In genomic region chr1:1982379-1983232, GRCh38 we compare ENCODE assay signal across 28 cellular contexts. TPM values are rescaled to one million over a fixed set of nuclear protein-coding genes. Genes with fewer than 3 reads are reported as not detected.
DNase-seq lines count a peak whose midpoint lies in the region; ATAC-seq, FAIRE-seq and TF ChIP-seq lines count a peak whose summit lies in the region.
"Had no signal": no experiment of that assay in that cellular context is flagged by ENCODE, and none has a peak within 500 bp of the region (broad histone marks: within the 10 kb centered on the region; RNA-seq: fewer than 3 reads in every experiment).

No MANE protein-coding gene starts in this region.

- H3K9ac ChIP-seq in K562 (ENCODE audit: insufficient read depth in 1 of 2, low read depth in 2 of 2, low read length in 2 of 2): no peak overlapping the region
- H3K9ac ChIP-seq in neural progenitor cell: no peak overlapping the region
- H3K9ac ChIP-seq in mesendoderm (ENCODE audit: low read length): no peak overlapping the region

- DNase-seq in right cardiac atrium (peak in 2 of 3 donors; percentile 9 to 12), heart left ventricle (no peak), K562 (ENCODE audit: extremely low read depth in 1 of 4, low spot score in 3 of 4) (no peak), neural progenitor cell (ENCODE audit: low spot score) (no peak), NCI-H1092 treated with DMSO at 0.1 percent for 48 hours (lab: John Stamatoyannopoulos, UW) (no peak), mesendoderm (no peak), omental fat pad (ENCODE audit: low spot score) (no peak)
- DNase-seq in stimulated activated CD4-positive, alpha-beta T cell treated with anti-CD3 and anti-CD28 coated beads, Interleukin-2, amount 100 ng/mL, for 48 hours: no peak
- DNase-seq: CD4-positive, alpha-beta memory T cell; COR-L47; DMS79; EL; GF-D8; KG1; MG63; NCI-H1417; NCI-H1694; NCI-H2081; NCI-H2171 treated with DMSO at 0.1 percent for 48 hours; NCI-H524; NCI-H774; PC-3; T-helper 1 cell had no signal

- H2AK5ac ChIP-seq in mesendoderm (ENCODE audit: low read length): no peak overlapping the region

- TF ChIP-seq EP300 in K562 (IDR thresholded peaks at IDR 0.05; ENCODE audit: low read length): no peak

- H4K20me1 ChIP-seq in K562 (replicated peaks; ENCODE audit: control insufficient read depth, insufficient read depth, low read length) (no peaks in the 10 kb centered on the region), neural progenitor cell (ENCODE audit: low read depth) (no peaks in the 10 kb centered on the region)

- ATAC-seq in right cardiac atrium (no peak), heart left ventricle (no peak), K562 (peak; percentile 12; the same call in 2 of the 3 replicates), omental fat pad (ENCODE audit: low FRiP score) (no peak)
- ATAC-seq: PC-3 had no signal

- H3K36me3 ChIP-seq in heart left ventricle: no peaks in the 10 kb centered on the region
- H3K36me3 ChIP-seq in K562 (ENCODE audit: control insufficient read depth, insufficient read depth, low read length): no peaks in the 10 kb centered on the region
- H3K36me3 ChIP-seq in neural progenitor cell: no peaks in the 10 kb centered on the region
- no peaks in the 10 kb centered on the region for H3K36me3 ChIP-seq in mesendoderm (ENCODE audit: control insufficient read depth, insufficient read depth, low read length)
- H3K36me3 ChIP-seq: MG63, SJSA1 had no signal

- peak overlapping the region; percentile 17 for H3K27ac Mint-ChIP-seq in neural progenitor cell
- H3K27ac Mint-ChIP-seq: CD4-positive, alpha-beta memory T cell had no signal

- TF ChIP-seq POLR2A in heart left ventricle (IDR thresholded peaks at IDR 0.05): no peak
- TF ChIP-seq POLR2A in K562 (conservative IDR thresholded peaks at IDR 0.05): no peak

- H3K4me1 ChIP-seq in right cardiac atrium (ENCODE audit: control insufficient read depth, insufficient read depth, low read length): no peaks in the 10 kb centered on the region
- no peaks in the 10 kb centered on the region for H3K4me1 ChIP-seq in heart left ventricle
- H3K4me1 ChIP-seq in K562 (replicated peaks in 1 of 2; ENCODE audit: control insufficient read depth in 2 of 2, insufficient read depth in 2 of 2, low read length in 2 of 2): peaks cover 0 to 48% of the 10 kb centered on the region in 2 experiments; a peak in 2 of 5 replicates
- H3K4me1 ChIP-seq in neural progenitor cell: no peaks in the 10 kb centered on the region
- H3K4me1 ChIP-seq in mesendoderm (ENCODE audit: control insufficient read depth, low read depth, low read length): no peaks in the 10 kb centered on the region
- H3K4me1 ChIP-seq: SJSA1 had no signal

- intact Hi-C loops in right cardiac atrium (cut with DNase I) (no loop called here), heart left ventricle (cut with DNase I) (no loop called here), K562 (cut with micrococcal nuclease) (no loop called here)

- H2BK120ac ChIP-seq in mesendoderm (ENCODE audit: low read depth, low read length): no peak overlapping the region

- H2AFZ ChIP-seq in K562 (ENCODE audit: low read depth, low read length) (peak overlapping the region; percentile 84; the same call in 1 of the 2 replicates), neural progenitor cell (replicated peaks) (no peak overlapping the region)

- FAIRE-seq in K562 (lab: Jason Lieb, UNC): no peak
- FAIRE-seq: A204.1, GM12891, H54 had no signal

- no peaks in the 10 kb centered on the region for H3K27me3 ChIP-seq in right cardiac atrium (ENCODE audit: control insufficient read depth, insufficient read depth)
- H3K27me3 ChIP-seq in heart left ventricle: peaks cover 0 to 11% (median 2%) of the 10 kb centered on the region in 9 donors
- peaks cover 27 to 50% of the 10 kb centered on the region in 2 experiments; a peak in 4 of 5 replicates for H3K27me3 ChIP-seq in K562 (ENCODE audit: control insufficient read depth in 2 of 2, insufficient read depth in 2 of 2, low read length in 2 of 2)
- H3K27me3 ChIP-seq in neural progenitor cell: no peaks in the 10 kb centered on the region
- H3K27me3 ChIP-seq in mesendoderm (ENCODE audit: insufficient read depth, low read length, poor library complexity): no peaks in the 10 kb centered on the region
- H3K27me3 ChIP-seq: MG63 had no signal

- no peak for TF ChIP-seq RAD21 in K562 (CRISPR knock-in tag; conservative IDR thresholded peaks at IDR 0.05 in 1 of 2, IDR thresholded peaks at IDR 0.05 in 1 of 2)

- in situ Hi-C loops in K562 (cut with MboI): no loop called here

- H3F3A ChIP-seq in neural progenitor cell (ENCODE audit: low read depth): peaks cover 4% of the 10 kb centered on the region

- H3K4me3 Mint-ChIP-seq in neural progenitor cell: peak overlapping the region; percentile 41
- H3K4me3 Mint-ChIP-seq: CD4-positive, alpha-beta memory T cell had no signal

- no peaks in the 10 kb centered on the region for H3K79me2 ChIP-seq in K562 (ENCODE audit: control insufficient read depth, insufficient read depth, low read length)
- no peaks in the 10 kb centered on the region for H3K79me2 ChIP-seq in neural progenitor cell (ENCODE audit: low read depth)
- H3K79me2 ChIP-seq in mesendoderm (ENCODE audit: control insufficient read depth, insufficient read depth, low read length): no peaks in the 10 kb centered on the region

- CTCF ChIA-PET in K562 (lab: Yijun Ruan, JAX; ENCODE audit: low intra/inter-chr PET ratio): no interaction called here

- H3K56ac ChIP-seq in mesendoderm (ENCODE audit: low read length): no peak overlapping the region

- no peak overlapping the region for H4K5ac ChIP-seq in mesendoderm (ENCODE audit: low read length)

- peaks cover 12% of the 10 kb centered on the region for H3K9me3 Mint-ChIP-seq in neural progenitor cell

- BruUV-seq in K562 (replicated peaks; lab: Mats Ljungman, UMichigan): no TSS peak

- H3K4me2 ChIP-seq in K562 (ENCODE audit: insufficient read depth, low read length): 0 out of 2 replicates have a peak overlapping the region, but pooled peaks have one; percentile 46
- no peak overlapping the region for H3K4me2 ChIP-seq in neural progenitor cell
- no peak overlapping the region for H3K4me2 ChIP-seq in mesendoderm (ENCODE audit: low read length)

- H3K4me3 ChIP-seq in right cardiac atrium (ENCODE audit: low read length): no peak overlapping the region
- H3K4me3 ChIP-seq in heart left ventricle: no peak overlapping the region
- no peak overlapping the region for H3K4me3 ChIP-seq in K562
- no peak overlapping the region for H3K4me3 ChIP-seq in neural progenitor cell
- H3K4me3 ChIP-seq in mesendoderm (ENCODE audit: low read length): no peak overlapping the region
- H3K4me3 ChIP-seq: MG63, SJSA1 had no signal

- WGBS in right cardiac atrium: 88% methylated on average over 36 of the region's 36 CpGs
- 87 to 93% (median 89%) methylated on average over 32 to 36 of the region's 36 CpGs for WGBS in heart left ventricle, 4 donors
- 27% methylated on average over 35 of the region's 36 CpGs for WGBS in K562 (ENCODE audit: insufficient coverage, low coverage, missing lambda C conversion rate)
- WGBS in mesendoderm (ENCODE audit: extremely low coverage, insufficient coverage, low lambda C conversion rate): no CpG with 5 or more reads among the region's 36 CpGs

- no peaks in the 10 kb centered on the region for H3K9me3 ChIP-seq in right cardiac atrium (ENCODE audit: control insufficient read depth, low read length)
- no peaks in the 10 kb centered on the region for H3K9me3 ChIP-seq in heart left ventricle
- no peaks in the 10 kb centered on the region; the same call in 1 of the 2 replicates for H3K9me3 ChIP-seq in K562 (replicated peaks; ENCODE audit: control insufficient read depth, insufficient read depth, low read depth, low read length)
- H3K9me3 ChIP-seq in neural progenitor cell (ENCODE audit: low read depth): no peaks in the 10 kb centered on the region
- H3K9me3 ChIP-seq: MG63 had no signal

- no peak overlapping the region for H2BK15ac ChIP-seq in mesendoderm (replicated peaks; ENCODE audit: low read depth)

- no peak overlapping the region for H2BK5ac ChIP-seq in mesendoderm (ENCODE audit: low read length)

- TF ChIP-seq CTCF in heart left ventricle (IDR thresholded peaks at IDR 0.05) (no peak), K562 (IDR thresholded peaks at IDR 0.05 in 2 of 3, conservative IDR thresholded peaks at IDR 0.05 in 1 of 3; ENCODE audit: insufficient read depth in 2 of 3, low read depth in 1 of 3, low read length in 3 of 3) (no peak), neural progenitor cell (IDR thresholded peaks at IDR 0.05) (no peak), omental fat pad (IDR thresholded peaks at IDR 0.05) (no peak)

- H3K4me1 Mint-ChIP-seq in neural progenitor cell: peaks cover 14% of the 10 kb centered on the region
- H3K4me1 Mint-ChIP-seq: CD4-positive, alpha-beta memory T cell had no signal

- no peak overlapping the region for H3K27ac ChIP-seq in right cardiac atrium (ENCODE audit: low read length)
- no peak overlapping the region for H3K27ac ChIP-seq in heart left ventricle
- H3K27ac ChIP-seq in K562 (ENCODE audit: extremely low read depth, low read depth, low read length): no peak overlapping the region
- H3K27ac ChIP-seq in neural progenitor cell: no peak overlapping the region
- no peak overlapping the region for H3K27ac ChIP-seq in mesendoderm (ENCODE audit: low read depth, low read length)
- H3K27ac ChIP-seq: SJSA1 had no signal

- POLR2A ChIA-PET in K562 (lab: Yijun Ruan, JAX): interaction anchor here (0.6 kb wide), 1 partner anchor 327 kb away, joined by 3 read pairs; no protein-coding TSS in a partner anchor

- no peak overlapping the region for H3K18ac ChIP-seq in mesendoderm (ENCODE audit: low read length)

- no peaks in the 10 kb centered on the region for H3K79me1 ChIP-seq in mesendoderm (ENCODE audit: low read length)

- H3K9me1 ChIP-seq in K562 (ENCODE audit: control insufficient read depth, insufficient read depth, low read length): no peaks in the 10 kb centered on the region

- peaks cover 13% of the 10 kb centered on the region for H3K27me3 Mint-ChIP-seq in neural progenitor cell (ENCODE audit: insufficient read depth, low read depth)

- H4K8ac ChIP-seq in mesendoderm (ENCODE audit: low read depth, low read length): no peak overlapping the region

- no peak overlapping the region for H3K4ac ChIP-seq in mesendoderm (ENCODE audit: low read depth, low read length)

- H3K36me3 Mint-ChIP-seq in neural progenitor cell: peaks cover 9% of the 10 kb centered on the region
- H3K36me3 Mint-ChIP-seq: CD4-positive, alpha-beta memory T cell had no signal

- H3K23ac ChIP-seq in mesendoderm (ENCODE audit: low read length): no peak overlapping the region

RNA-seq across cellular contexts. Expression of gene CFAP74, which starts 21.0 kb away (rescaled TPM):
- total RNA-seq in right cardiac atrium (not detected), heart left ventricle (under 1 TPM in 2 of 9 donors, not detected in 7; 0.07 to 0.33 TPM), K562 (2014; rRNA removed) (0.04 and 0.05 TPM in 2 replicates), K562 (2014; rRNA removed; fragmentation: Illumina TruSeq; extraction: Trizol) (0.15 and 0.41 TPM in 2 replicates), K562 (2015; rRNA removed; fragmentation: Illumina TruSeq; extraction: Trizol) (0.08 TPM in 1 of 2 replicates, not detected in the other), K562 (2021) (not detected in 2 replicates), neural progenitor cell (ENCODE audit: low replicate concordance) (0.19 TPM in 1 of 2 replicates, not detected in the other), omental fat pad (under 1 TPM in 1 of 4 donors, not detected in 3; 0.24 TPM)
- polyA plus RNA-seq in right cardiac atrium (0.11 TPM), heart left ventricle (under 1 TPM in 1 of 2 donors, not detected in 1; 0.03 TPM), K562 (2011; rRNA removed) (not detected in 2 replicates), K562 (2014; fragmentation: Illumina TruSeq; extraction: Trizol) (not detected in 2 replicates), K562 (2014; fragmentation: Nextera tagmentation; extraction: Ambion mirVana) (not detected), K562 (2014; rRNA removed) (0.03 and 0.04 TPM in 2 replicates)
- not detected in 2 replicates for total RNA-seq in K562 (2011; cell fraction: chromatin; rRNA removed; ENCODE audit: low replicate concordance)
- not detected in 2 replicates for total RNA-seq in K562 (2011; cell fraction: nucleolus; rRNA removed)
- total RNA-seq in K562 (2011; cell fraction: nucleoplasm; rRNA removed): not detected in 2 replicates
- not detected in 2 replicates for polyA plus RNA-seq in K562 (2011; cell fraction: cytosol; rRNA removed)
- polyA plus RNA-seq in K562 (2011; cell fraction: nucleus; rRNA removed): not detected in 2 replicates
- 0.05 and 2.2 TPM in 2 replicates for polyA plus RNA-seq in K562 (2012)
- not detected in 2 replicates for polyA minus RNA-seq in K562 (2011; rRNA and poly(A)+ RNA removed)
- polyA minus RNA-seq in K562 (2011; cell fraction: cytosol; rRNA and poly(A)+ RNA removed): not detected in 2 replicates
- polyA minus RNA-seq in K562 (2011; cell fraction: nucleus; rRNA and poly(A)+ RNA removed): not detected in 2 replicates
- polyA plus RNA-seq in mesendoderm (2013, experiment 1 of 2): 0.03 TPM
- 0.06 TPM for polyA plus RNA-seq in mesendoderm (2013, experiment 2 of 2)
- total RNA-seq: CD4-positive, alpha-beta memory T cell; PC-3; SJSA1 had no signal
- polyA plus RNA-seq: AG04450; CD4-positive, alpha-beta memory T cell had no signal

RNA-seq across cellular contexts. Expression of gene GABRD, which starts 36.5 kb away (rescaled TPM):
- under 1 TPM in 3 of 4 donors, not detected in 1; 0.26 to 0.85 (median 0.45) TPM for total RNA-seq in right cardiac atrium
- polyA plus RNA-seq in right cardiac atrium: 0.48 TPM
- total RNA-seq in heart left ventricle: 1 to 10 TPM in 2 of 9 donors, under 1 TPM in 5, not detected in 2; 0.21 to 1.1 (median 0.61) TPM
- polyA plus RNA-seq in heart left ventricle: under 1 TPM; 0.65 to 0.67 TPM
- not detected in 2 replicates for total RNA-seq in K562 (2011; cell fraction: chromatin; rRNA removed; ENCODE audit: low replicate concordance)
- not detected in 2 replicates for total RNA-seq in K562 (2011; cell fraction: nucleolus; rRNA removed)
- not detected in 2 replicates for total RNA-seq in K562 (2011; cell fraction: nucleoplasm; rRNA removed)
- not detected in 2 replicates for total RNA-seq in K562 (2014; rRNA removed)
- 0.07 TPM in 1 of 2 replicates, not detected in the other for total RNA-seq in K562 (2014; rRNA removed; fragmentation: Illumina TruSeq; extraction: Trizol)
- not detected in 2 replicates for total RNA-seq in K562 (2015; rRNA removed; fragmentation: Illumina TruSeq; extraction: Trizol)
- total RNA-seq in K562 (2021): not detected in 2 replicates
- polyA plus RNA-seq in K562 (2011; rRNA removed): not detected in 2 replicates
- polyA plus RNA-seq in K562 (2011; cell fraction: cytosol; rRNA removed): not detected in 2 replicates
- not detected in 2 replicates for polyA plus RNA-seq in K562 (2011; cell fraction: nucleus; rRNA removed)
- 0.04 and 0.07 TPM in 2 replicates for polyA plus RNA-seq in K562 (2012)
- not detected in 2 replicates for polyA plus RNA-seq in K562 (2014; fragmentation: Illumina TruSeq; extraction: Trizol)
- polyA plus RNA-seq in K562 (2014; fragmentation: Nextera tagmentation; extraction: Ambion mirVana): not detected
- polyA plus RNA-seq in K562 (2014; rRNA removed): not detected in 2 replicates
- not detected in 2 replicates for polyA minus RNA-seq in K562 (2011; rRNA and poly(A)+ RNA removed)
- polyA minus RNA-seq in K562 (2011; cell fraction: cytosol; rRNA and poly(A)+ RNA removed): not detected in 2 replicates
- not detected in 2 replicates for polyA minus RNA-seq in K562 (2011; cell fraction: nucleus; rRNA and poly(A)+ RNA removed)
- 0.31 and 0.45 TPM in 2 replicates for total RNA-seq in neural progenitor cell (ENCODE audit: low replicate concordance)
- 0.07 TPM for polyA plus RNA-seq in mesendoderm (2013, experiment 1 of 2)
- 0.13 TPM for polyA plus RNA-seq in mesendoderm (2013, experiment 2 of 2)
- total RNA-seq in omental fat pad: not detected
- total RNA-seq: CD4-positive, alpha-beta memory T cell; PC-3; SJSA1 had no signal
- polyA plus RNA-seq: AG04450; CD4-positive, alpha-beta memory T cell had no signal

Comparison
In these comparisons a context has a peak if more than half of its experiments do, and no peak if none do; other contexts are left out.
1. DNase-seq: peak in right cardiac atrium (2 of 3); none in heart left ventricle (0 of 5), K562 (0 of 4), neural progenitor cell (single experiment), NCI-H1092 treated with DMSO at 0.1 percent for 48 hours (single experiment), mesendoderm (single experiment), omental fat pad (single experiment) and stimulated activated CD4-positive, alpha-beta T cell treated with anti-CD3 and anti-CD28 coated beads, Interleukin-2, amount 100 ng/mL, for 48 hours (0 of 2).